9 cellular contexts compared by ENCODE assay signal in the genomic region with DNA sequence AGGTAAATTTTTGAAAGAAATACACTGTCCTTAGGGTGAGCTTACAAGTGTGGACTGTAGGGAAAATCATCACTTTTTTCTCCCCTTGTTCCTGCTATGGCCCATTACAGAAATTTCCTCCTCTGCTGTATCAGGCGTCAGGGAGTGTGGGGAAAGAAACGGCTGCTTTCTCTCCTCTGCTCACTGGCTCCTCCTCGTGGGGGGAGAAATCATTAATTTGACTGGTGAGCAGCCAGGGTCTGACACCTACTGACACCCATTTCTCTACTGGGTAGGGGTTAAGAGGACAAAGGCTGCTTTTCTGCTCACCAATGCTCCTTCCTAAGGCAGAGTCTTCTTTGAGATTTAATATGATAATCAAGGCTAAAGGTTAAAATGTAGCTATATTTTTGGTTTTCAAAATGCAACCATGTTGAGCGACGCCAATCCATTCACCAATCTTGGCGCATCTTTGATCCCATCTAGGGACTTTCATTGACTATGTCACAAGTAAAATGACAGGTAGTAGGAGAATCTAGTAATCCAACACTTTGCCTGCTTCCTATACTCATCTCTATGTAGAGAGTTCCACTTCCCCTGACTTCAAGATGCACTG.
DNase-seq lines count a peak whose midpoint lies in the region; ATAC-seq and TF ChIP-seq lines count a peak whose summit lies in the region.
"Had no signal": no experiment of that assay in that cellular context is flagged by ENCODE, and none has a peak within 500 bp of the region (broad histone marks: within the 10 kb centered on the region; RNA-seq: fewer than 3 reads in every experiment).

No MANE protein-coding gene starts in this region.

- in situ Hi-C loops in astrocyte of the cerebellum (cut with HindIII; ENCODE audit: low sequenced_read_pairs) = no loop called here

- DNase-seq in NCI-H1417 (lab: John Stamatoyannopoulos, UW) (peak in 2 of 3 experiments; percentile 16 to 29), NCI-H1417 treated with DMSO at 0.1 percent for 48 hours (lab: John Stamatoyannopoulos, UW) (no peak), T-helper 1 cell (peak in 4 of 5 donors; percentile 21 to 59 (median 35)), astrocyte of the cerebellum (ENCODE audit: low read depth) (no peak), iris pigment epithelial cell (ENCODE audit: low read depth) (peak; percentile 35)
- peak; percentile 60 for DNase-seq in stimulated activated CD4-positive, alpha-beta T cell treated with anti-CD3 and anti-CD28 coated beads, Interleukin-4, amount 100 ng/mL, for 24 hours

- H3K4me3 ChIP-seq in astrocyte of the cerebellum (ENCODE audit: low read depth, low read length) = no peak overlapping the region
- H3K4me3 ChIP-seq: BLaER1 treated with 17β-estradiol and CSF1 and Interleukin-3, amounts not matched to agents 10 nM and 100 nM had no signal

- peak; percentile 70 for TF ChIP-seq CTCF in astrocyte of the cerebellum (IDR thresholded peaks at IDR 0.05; ENCODE audit: low read depth, low read length, missing control alignments)

- ATAC-seq in HG03442 (IDR thresholded peaks at IDR 0.05; ENCODE audit: unreplicated experiment) (peak; percentile 48), GM21786 (IDR thresholded peaks at IDR 0.05; ENCODE audit: unreplicated experiment) (no peak)

Comparison
In these comparisons a context has a peak if more than half of its experiments do, and no peak if none do; other contexts are left out.
1. DNase-seq: peak in NCI-H1417 (2 of 3), T-helper 1 cell (4 of 5), iris pigment epithelial cell (single experiment) and stimulated activated CD4-positive, alpha-beta T cell treated with anti-CD3 and anti-CD28 coated beads, Interleukin-4, amount 100 ng/mL, for 24 hours (single experiment); none in NCI-H1417 treated with DMSO at 0.1 percent for 48 hours (single experiment) and astrocyte of the cerebellum (single experiment).